Comparison of ENCODE assay signal across 9 cellular contexts in the genomic region with DNA sequence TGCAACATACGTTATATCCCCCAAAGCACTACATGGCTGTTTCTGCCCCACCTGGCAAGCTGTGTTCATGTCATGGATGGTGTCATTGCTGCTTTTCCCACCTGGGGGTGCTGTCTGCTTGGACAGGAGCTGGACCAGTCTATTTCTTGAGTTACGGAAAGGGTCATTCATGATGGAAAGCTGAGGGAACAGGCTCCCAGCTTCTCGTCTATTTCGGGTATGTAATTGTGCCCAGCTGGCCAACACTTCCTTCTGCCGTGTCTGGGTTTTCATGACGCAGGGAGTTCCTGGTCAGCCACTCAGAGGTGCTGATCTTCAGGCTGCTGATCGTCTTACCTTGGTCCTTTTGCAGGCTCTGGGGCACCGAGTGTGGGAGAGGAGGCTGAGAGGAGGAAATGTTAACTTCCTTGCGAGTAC. TPM values are rescaled to one million over a fixed set of nuclear protein-coding genes. Genes with fewer than 3 reads are reported as not detected.
DNase-seq lines count a peak whose midpoint lies in the region; ATAC-seq and TF ChIP-seq lines count a peak whose summit lies in the region.
"Had no signal": no experiment of that assay in that cellular context is flagged by ENCODE, and none has a peak within 500 bp of the region (broad histone marks: within the 10 kb centered on the region; RNA-seq: fewer than 3 reads in every experiment).

No MANE protein-coding gene starts in this region.

- H3K27me3 Mint-ChIP-seq in brain: peaks cover 19% of the 10 kb centered on the region
- H3K27me3 Mint-ChIP-seq: CD4-positive, CD25-positive, alpha-beta regulatory T cell had no signal

- no peak overlapping the region for H3K4me3 Mint-ChIP-seq in brain
- H3K4me3 Mint-ChIP-seq: CD4-positive, CD25-positive, alpha-beta regulatory T cell had no signal

- no peak overlapping the region for H3K4me3 ChIP-seq in NB4 (ENCODE audit: low read depth, low read length)
- no peak overlapping the region for H3K4me3 ChIP-seq in upper lobe of right lung

- no peak overlapping the region for H3K27ac Mint-ChIP-seq in brain
- H3K27ac Mint-ChIP-seq: CD4-positive, CD25-positive, alpha-beta regulatory T cell had no signal

- H3K9me3 Mint-ChIP-seq in brain: peaks cover 0 to under 1% (median 0%) of the 10 kb centered on the region in 5 experiments

- no peaks in the 10 kb centered on the region for H3K36me3 Mint-ChIP-seq in brain
- H3K36me3 Mint-ChIP-seq: CD4-positive, CD25-positive, alpha-beta regulatory T cell had no signal

- H3K4me1 ChIP-seq in upper lobe of right lung: no peaks in the 10 kb centered on the region

- no peaks in the 10 kb centered on the region for H3K27me3 ChIP-seq in upper lobe of right lung

- intact Hi-C loops in upper lobe of right lung (cut with DNase I): no loop called here

- no peak for TF ChIP-seq POLR2A in NB4 (IDR thresholded peaks at IDR 0.05; ENCODE audit: extremely low read depth, insufficient read length)

- no peaks in the 10 kb centered on the region for H3K36me3 ChIP-seq in upper lobe of right lung

- no peak overlapping the region for H3K27ac ChIP-seq in upper lobe of right lung

- no peaks in the 10 kb centered on the region for H3K9me3 ChIP-seq in upper lobe of right lung

- peak; percentile 31 for ATAC-seq in upper lobe of right lung

- DNase-seq in NCI-H345 (lab: John Stamatoyannopoulos, UW) (peak; percentile 1), NCI-H345 treated with DMSO at 0.1 percent for 48 hours (lab: John Stamatoyannopoulos, UW; ENCODE audit: unreplicated experiment) (no peak), NB4 (ENCODE audit: low read depth) (peak; percentile 48), kidney tubule cell (ENCODE audit: low spot score) (peak; percentile 66), upper lobe of right lung (no peak), KG1 (lab: John Stamatoyannopoulos, UW) (no peak), NCI-H187 (lab: John Stamatoyannopoulos, UW) (no peak)

- H3K4me1 Mint-ChIP-seq in brain: peaks cover 15% of the 10 kb centered on the region

- TF ChIP-seq CTCF in NB4 (IDR thresholded peaks at IDR 0.05; ENCODE audit: low read depth, low read length): peak; percentile 68
- TF ChIP-seq CTCF in brain (conservative IDR thresholded peaks at IDR 0.05): peak; percentile 49 to 71
- TF ChIP-seq CTCF in upper lobe of right lung (IDR thresholded peaks at IDR 0.05): peak; percentile 41

RNA-seq across cellular contexts. Expression of gene BTBD16, which starts 8.6 kb away (rescaled TPM):
- polyA plus RNA-seq in brain (ENCODE audit: insufficient read depth, low read depth, low replicate concordance): 0.97 TPM
- total RNA-seq in upper lobe of right lung: 0.35 TPM
- total RNA-seq: CD4-positive, CD25-positive, alpha-beta regulatory T cell had no signal

Comparison
In these comparisons a context has a peak if more than half of its experiments do, and no peak if none do; other contexts are left out.
1. DNase-seq: peak in NCI-H345 (single experiment), NB4 (single experiment) and kidney tubule cell (single experiment); none in NCI-H345 treated with DMSO at 0.1 percent for 48 hours (single experiment), upper lobe of right lung (single experiment), KG1 (single experiment) and NCI-H187 (0 of 2).
2. Peak in every context shown above with its lines, with median percentiles within 50 percentile points of each other: CTCF ChIP-seq.